15 cellular contexts compared by ENCODE assay signal in genomic region chr11:78332174-78332866, GRCh38.
DNase-seq lines count a peak whose midpoint lies in the region; ATAC-seq, FAIRE-seq and TF ChIP-seq lines count a peak whose summit lies in the region.
"Had no signal": no experiment of that assay in that cellular context is flagged by ENCODE, and none has a peak within 500 bp of the region (broad histone marks: within the 10 kb centered on the region; RNA-seq: fewer than 3 reads in every experiment).

No MANE protein-coding gene starts in this region.

- H3K4me1 ChIP-seq in astrocyte (ENCODE audit: insufficient read depth, low read length), result no peaks in the 10 kb centered on the region
- peaks cover 0 to 6% of the 10 kb centered on the region in 2 experiments for H3K4me1 ChIP-seq in neutrophil (ENCODE audit: control insufficient read depth in 1 of 2, insufficient read depth in 1 of 2, low read depth in 1 of 2, low read length in 1 of 2)
- no peaks in the 10 kb centered on the region for H3K4me1 ChIP-seq in foreskin keratinocyte

- no peak overlapping the region for H3K9ac ChIP-seq in astrocyte (ENCODE audit: low read length)

- H2AFZ ChIP-seq in astrocyte (ENCODE audit: low read depth, low read length), result no peak overlapping the region

- H3K27ac Mint-ChIP-seq in astrocyte (ENCODE audit: unreplicated experiment), result no peak overlapping the region

- peak overlapping the region; percentile 15 for H3K4me3 Mint-ChIP-seq in astrocyte (ENCODE audit: unreplicated experiment)

- H3K9me3 Mint-ChIP-seq in astrocyte (ENCODE audit: unreplicated experiment), result peaks cover 4% of the 10 kb centered on the region

- peak; percentile 50 for ATAC-seq in GM19351 (IDR thresholded peaks at IDR 0.05; ENCODE audit: unreplicated experiment)
- peak; percentile 74 for ATAC-seq in HG02870 (IDR thresholded peaks at IDR 0.05; ENCODE audit: unreplicated experiment)
- no peak for ATAC-seq in left colon
- no peak for ATAC-seq in foreskin keratinocyte
- ATAC-seq: heart right ventricle had no signal

- H3K4me1 Mint-ChIP-seq in astrocyte (ENCODE audit: low read depth, unreplicated experiment), result peaks cover 14% of the 10 kb centered on the region

- H3K27ac ChIP-seq in astrocyte (ENCODE audit: low read depth, low read length) (no peak overlapping the region), neutrophil (peak overlapping the region; percentile 42), foreskin keratinocyte (no peak overlapping the region)
- H3K27ac ChIP-seq: epithelial cell of prostate, lower lobe of right lung had no signal

- no peak for FAIRE-seq in astrocyte (lab: Jason Lieb, UNC)
- FAIRE-seq: small intestine had no signal

- DNase-seq in astrocyte (ENCODE audit: low read depth) (no peak), kidney tubule cell (ENCODE audit: low spot score) (no peak), left colon (no peak), foreskin keratinocyte (no peak)
- DNase-seq: activated effector memory CD4-positive, alpha-beta T cell treated with Interleukin-2 at 50 U/mL for 16 hours; central memory CD4-positive, alpha-beta T cell; heart right ventricle; lower lobe of right lung; NCI-H2171; small intestine had no signal

- H3K9me3 ChIP-seq in astrocyte (ENCODE audit: insufficient read depth, low read depth, low read length) (no peaks in the 10 kb centered on the region), neutrophil (no peaks in the 10 kb centered on the region)
- H3K9me3 ChIP-seq: lower lobe of right lung, tibial nerve had no signal

- H3K4me3 ChIP-seq in astrocyte (ENCODE audit: insufficient read depth, low read depth, low read length) (no peak overlapping the region), neutrophil (ENCODE audit: low read depth in 1 of 2, low read length in 1 of 2) (no peak overlapping the region)
- H3K4me3 ChIP-seq: heart right ventricle, lower lobe of right lung, tibial nerve had no signal

- H3K36me3 Mint-ChIP-seq in astrocyte (ENCODE audit: low read depth, unreplicated experiment), result peaks cover 5% of the 10 kb centered on the region

- H3K79me2 ChIP-seq in astrocyte (ENCODE audit: insufficient read depth, low read length), result no peaks in the 10 kb centered on the region

- H4K20me1 ChIP-seq in astrocyte (ENCODE audit: insufficient read depth, low read length), result no peaks in the 10 kb centered on the region

- no peaks in the 10 kb centered on the region for H3K27me3 Mint-ChIP-seq in astrocyte (ENCODE audit: low read depth, unreplicated experiment)

- H3K36me3 ChIP-seq in astrocyte (ENCODE audit: insufficient read depth, low read length), result no peaks in the 10 kb centered on the region
- no peaks in the 10 kb centered on the region for H3K36me3 ChIP-seq in neutrophil
- H3K36me3 ChIP-seq: heart right ventricle, lower lobe of right lung, tibial nerve had no signal

- no peak overlapping the region for H3K4me2 ChIP-seq in astrocyte (ENCODE audit: low read length)

- H3K27me3 ChIP-seq in astrocyte (ENCODE audit: insufficient read depth, low read length), result no peaks in the 10 kb centered on the region
- H3K27me3 ChIP-seq in neutrophil, result no peaks in the 10 kb centered on the region
- peaks cover 15% of the 10 kb centered on the region for H3K27me3 ChIP-seq in foreskin keratinocyte
- H3K27me3 ChIP-seq: heart right ventricle, tibial nerve had no signal

- intact Hi-C loops in left colon (cut with DNase I, micrococcal nuclease), result no loop called here

- TF ChIP-seq CTCF in astrocyte (IDR thresholded peaks at IDR 0.05; ENCODE audit: insufficient read depth, low read depth, low read length) (no peak), neutrophil (IDR thresholded peaks at IDR 0.05) (no peak), foreskin keratinocyte (conservative IDR thresholded peaks at IDR 0.05) (no peak)

Comparison
In these comparisons a context has a peak if more than half of its experiments do, and no peak if none do; other contexts are left out.
1. ATAC-seq: peak in GM19351 (single experiment) and HG02870 (single experiment); none in left colon (single experiment) and foreskin keratinocyte (single experiment).